Comparison of ENCODE assay signal across 1 cellular context in genomic region chr9:131276107-131276888, GRCh38.
TF ChIP-seq lines count a peak whose summit lies in the region.

Gene FAM78A (minus strand): TSS chr9:131276510. CDS start chr9:131276179, 331 bp downstream.

TF ChIP-seq in IMR-90, 13 proteins besides CTCF, POLR2A, EP300 and RAD21 (continued from another document):
- no peak for TF ChIP-seq RCOR1 (IDR thresholded peaks at IDR 0.05; ENCODE audit: insufficient replicate concordance, low read length)
- TF ChIP-seq FOS (IDR thresholded peaks at IDR 0.05; ENCODE audit: low read depth, low read length) = no peak
- TF ChIP-seq BHLHE40 (IDR thresholded peaks at IDR 0.05; ENCODE audit: low read depth, low read length) = no peak
- no peak for TF ChIP-seq CHD1 (IDR thresholded peaks at IDR 0.05; ENCODE audit: low read depth, low read length)
- no peak for TF ChIP-seq ELK1 (IDR thresholded peaks at IDR 0.05; ENCODE audit: borderline replicate concordance, low read depth, low read length)
- TF ChIP-seq USF2 (IDR thresholded peaks at IDR 0.05; ENCODE audit: low read depth, low read length) = no peak
- no peak for TF ChIP-seq RFX5 (IDR thresholded peaks at IDR 0.05; ENCODE audit: low read depth, low read length)
- TF ChIP-seq NFE2L2 (IDR thresholded peaks at IDR 0.05; ENCODE audit: low read depth, low read length) = no peak
- no peak for TF ChIP-seq CEBPB (IDR thresholded peaks at IDR 0.05; ENCODE audit: low read depth, low read length)
- TF ChIP-seq MAZ (IDR thresholded peaks at IDR 0.05; ENCODE audit: borderline replicate concordance, low read depth, low read length) = no peak
- TF ChIP-seq MXI1 (IDR thresholded peaks at IDR 0.05; ENCODE audit: borderline replicate concordance, low read depth, low read length) = no peak
- TF ChIP-seq SMC3 (IDR thresholded peaks at IDR 0.05; ENCODE audit: low read depth, low read length) = no peak
